Comparison of ENCODE assay signal across 12 cellular contexts in the genomic region with DNA sequence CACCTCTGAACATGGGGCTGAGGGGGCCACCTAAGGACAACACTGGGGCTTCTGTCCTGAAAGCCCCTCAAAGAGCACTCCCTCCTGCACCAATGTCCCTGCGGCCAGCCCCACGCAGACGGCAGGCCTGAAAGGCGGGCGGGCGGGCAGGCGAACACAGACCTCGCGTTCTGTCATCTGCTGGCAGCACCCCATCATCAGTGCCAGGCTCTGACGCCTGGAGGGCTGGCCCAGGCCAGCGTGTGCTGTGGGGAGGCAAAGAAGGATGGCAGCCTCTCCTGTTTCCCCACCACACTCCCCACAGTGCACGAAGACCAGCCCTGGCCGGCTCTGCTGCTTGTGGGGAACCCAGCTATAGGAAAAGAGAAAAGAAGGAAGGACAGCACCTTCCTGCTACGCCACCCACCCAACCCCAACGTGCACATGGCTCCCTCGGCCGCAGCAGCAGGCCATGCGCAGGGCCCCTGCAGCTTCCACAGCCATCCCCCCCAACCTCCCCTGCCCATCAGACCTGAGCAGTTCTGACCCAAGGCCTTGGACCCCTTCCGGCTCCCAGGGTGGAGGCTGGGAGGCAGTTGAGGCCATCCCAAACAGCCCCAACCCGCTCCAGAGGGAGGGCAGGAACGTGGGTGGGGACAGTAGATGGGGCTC. TPM values are rescaled to one million over a fixed set of nuclear protein-coding genes. Genes with fewer than 3 reads are reported as not detected.
DNase-seq lines count a peak whose midpoint lies in the region; ATAC-seq and TF ChIP-seq lines count a peak whose summit lies in the region.
"Had no signal": no experiment of that assay in that cellular context is flagged by ENCODE, and none has a peak within 500 bp of the region (broad histone marks: within the 10 kb centered on the region; RNA-seq: fewer than 3 reads in every experiment).

No MANE protein-coding gene starts in this region.

- TF ChIP-seq CTCF in KMS-11 (conservative IDR thresholded peaks at IDR 0.05; ENCODE audit: low read depth, low read length) (no peak), nephron (IDR thresholded peaks at IDR 0.05; ENCODE audit: unreplicated experiment in 3 of 3) (no peak)

- no peak overlapping the region for H2AFZ ChIP-seq in KMS-11 (ENCODE audit: low read depth)

- peak overlapping the region; percentile 60; the same call in 1 of the 2 replicates for H3K9ac ChIP-seq in KMS-11

- H3K4me3 ChIP-seq in KMS-11 (IDR thresholded peaks at IDR 0.05; ENCODE audit: insufficient read depth, low read depth, low read length), result no peak overlapping the region

- peaks cover 48% of the 10 kb centered on the region for H3K79me2 ChIP-seq in KMS-11 (ENCODE audit: insufficient read depth, low read depth)

- intact Hi-C loops in left cardiac atrium (cut with DNase I) (no loop called here), Right ventricle myocardium superior (cut with DNase I) (no loop called here)

- no peaks in the 10 kb centered on the region for H3K9me3 Mint-ChIP-seq in nephron

- peaks cover 35% of the 10 kb centered on the region for H3K4me1 Mint-ChIP-seq in nephron

- ATAC-seq in left cardiac atrium (no peak), Right ventricle myocardium superior (ENCODE audit: poor library complexity) (no peak)
- ATAC-seq: foreskin keratinocyte had no signal

- H3K4me2 ChIP-seq in KMS-11, result peak overlapping the region; percentile 96

- no peaks in the 10 kb centered on the region for H3K27me3 ChIP-seq in KMS-11 (ENCODE audit: insufficient read depth, low read depth)
- H3K27me3 ChIP-seq: foreskin keratinocyte had no signal

- peak overlapping the region; percentile 95 for H3K27ac ChIP-seq in KMS-11
- peak overlapping the region; percentile 54 for H3K27ac ChIP-seq in caudate nucleus (ENCODE audit: low read depth, low read length)
- H3K27ac ChIP-seq: foreskin keratinocyte had no signal

- no peaks in the 10 kb centered on the region for H3K27me3 Mint-ChIP-seq in nephron (ENCODE audit: low read depth)

- H3K36me3 ChIP-seq in KMS-11 (ENCODE audit: insufficient read depth), result no peaks in the 10 kb centered on the region

- H3K27ac Mint-ChIP-seq in nephron, result no peak overlapping the region

- H3K36me3 Mint-ChIP-seq in nephron (ENCODE audit: low read depth), result peaks cover 6% of the 10 kb centered on the region

- peak; percentile 4 for DNase-seq in CD1c-positive myeloid dendritic cell (ENCODE audit: extremely low spot score)
- DNase-seq in caudate nucleus (lab: John Stamatoyannopoulos, UW), result peak in 50 of 61 donors; percentile 7 to 80 (median 51)
- no peak for DNase-seq in stimulated activated CD4-positive, alpha-beta T cell treated with anti-CD3 and anti-CD28 coated beads, Interleukin-12 subunit alpha, Interleukin-12 subunit beta, amount 100 ng/mL, for 4 hours
- no peak for DNase-seq in UCSD-AML1 (lab: John Stamatoyannopoulos, UW; ENCODE audit: unreplicated experiment)
- DNase-seq in left cardiac atrium, result no peak
- DNase-seq in Right ventricle myocardium superior, result no peak
- DNase-seq: foreskin keratinocyte, KG1, SIG-M5 had no signal

- H3K4me3 Mint-ChIP-seq in nephron, result peak overlapping the region in 2 of 3 experiments; percentile 75

- no peaks in the 10 kb centered on the region for H4K20me1 ChIP-seq in KMS-11 (ENCODE audit: insufficient read depth)

- peaks cover 53% of the 10 kb centered on the region for H3K4me1 ChIP-seq in KMS-11 (ENCODE audit: low read depth, poor library complexity, severe bottlenecking)

RNA-seq across cellular contexts. Expression of gene SBF1, which starts 3.5 kb away (rescaled TPM):
- total RNA-seq in left cardiac atrium (10 to 100 TPM; 44.9 to 54.4 TPM), Right ventricle myocardium superior (46.6 TPM)

RNA-seq across cellular contexts. Expression of gene ADM2, which starts 10.0 kb away (rescaled TPM):
- under 1 TPM; 0.15 to 0.52 TPM for total RNA-seq in left cardiac atrium
- total RNA-seq in Right ventricle myocardium superior, result not detected

RNA-seq across cellular contexts. Expression of gene MIOX, which starts 15.3 kb away (rescaled TPM):
- total RNA-seq in left cardiac atrium, result not detected
- not detected for total RNA-seq in Right ventricle myocardium superior
- total RNA-seq: foreskin keratinocyte, mononuclear cell had no signal

RNA-seq across cellular contexts. Expression of gene LMF2, which starts 36.2 kb away (rescaled TPM):
- total RNA-seq in left cardiac atrium (10 to 100 TPM; 35.4 to 37.6 TPM), Right ventricle myocardium superior (25.3 TPM)

RNA-seq across cellular contexts. Expression of gene NCAPH2, which starts 36.7 kb away (rescaled TPM):
- total RNA-seq in left cardiac atrium (10 to 100 TPM; 29.8 to 32.7 TPM), Right ventricle myocardium superior (28.8 TPM)

Comparison
In these comparisons a context has a peak if more than half of its experiments do, and no peak if none do; other contexts are left out.
1. DNase-seq: peak in CD1c-positive myeloid dendritic cell (single experiment) and caudate nucleus (50 of 61); none in stimulated activated CD4-positive, alpha-beta T cell treated with anti-CD3 and anti-CD28 coated beads, Interleukin-12 subunit alpha, Interleukin-12 subunit beta, amount 100 ng/mL, for 4 hours (single experiment), UCSD-AML1 (single experiment), left cardiac atrium (single experiment) and Right ventricle myocardium superior (single experiment).